In genomic region chr2:171347158-171347557, GRCh38 we compare ENCODE assay signal across 8 cellular contexts.
DNase-seq lines count a peak whose midpoint lies in the region; ATAC-seq, FAIRE-seq and TF ChIP-seq lines count a peak whose summit lies in the region.

No MANE protein-coding gene starts in this region.

- no peaks in the 10 kb centered on the region for H4K20me1 ChIP-seq in SK-N-SH (ENCODE audit: insufficient read depth)
- no peaks in the 10 kb centered on the region; the same call in 1 of the 2 replicates for H4K20me1 ChIP-seq in HepG2 (ENCODE audit: insufficient read depth, low read length)

- no peak for TF ChIP-seq RAD21 in SK-N-SH (IDR thresholded peaks at IDR 0.05; ENCODE audit: low read length)
- no peak for TF ChIP-seq RAD21 in HepG2 (CRISPR knock-in tag; IDR thresholded peaks at IDR 0.05)

- H3F3A ChIP-seq in SK-N-SH (replicated peaks; ENCODE audit: insufficient read depth): peaks cover 16% of the 10 kb centered on the region

- intact Hi-C loops in HepG2 (cut with micrococcal nuclease; ENCODE audit: unreplicated experiment): no loop called here

- no peak for FAIRE-seq in HepG2 (lab: Jason Lieb, UNC)

- DNase-seq in ELR (ENCODE audit: low read depth): peak; percentile 4
- no peak for DNase-seq in SK-N-SH
- DNase-seq in HepG2 (ENCODE audit: low spot score): no peak
- no peak for DNase-seq in activated CD4-positive, alpha-beta T cell treated with anti-CD3 and anti-CD28 coated beads, Interleukin-2, amount 50 U/mL, for 1 hour
- DNase-seq in coronary artery (ENCODE audit: low spot score): no peak

- H3K27ac ChIP-seq in SK-N-SH (ENCODE audit: low read depth in 2 of 2, low read length in 1 of 2) (peak overlapping the region; percentile 39 to 73), mesodermal cell (ENCODE audit: low read depth, low read length, severe bottlenecking) (peak overlapping the region; percentile 10), HepG2 (ENCODE audit: extremely low read length, insufficient read depth, low read length) (no peak overlapping the region), coronary artery (peak overlapping the region in 1 of 2 donors; percentile 2)

- H3K79me2 ChIP-seq in SK-N-SH (ENCODE audit: insufficient read depth) (no peaks in the 10 kb centered on the region), HepG2 (ENCODE audit: insufficient read depth, low read length) (no peaks in the 10 kb centered on the region)

- CTCF ChIA-PET in SK-N-SH (lab: Yijun Ruan, JAX) (interaction anchor here (0.8 to 1.2 kb wide), 2 partner anchors 19 to 69 kb away, joined by 3 to 4 read pairs; no protein-coding TSS in a partner anchor), HepG2 (lab: Yijun Ruan, JAX; ENCODE audit: low intra/inter-chr PET ratio, low total read pairs) (no interaction called here)

- ATAC-seq in GM21723 (IDR thresholded peaks at IDR 0.05; ENCODE audit: unreplicated experiment) (peak; percentile 72), HepG2 (no peak), GM18520 (IDR thresholded peaks at IDR 0.05; ENCODE audit: unreplicated experiment) (no peak)

- H3K4me2 ChIP-seq in SK-N-SH (peak overlapping the region; percentile 22), HepG2 (ENCODE audit: low read depth, low read length) (no peak overlapping the region)

- TF ChIP-seq EP300 in SK-N-SH (IDR thresholded peaks at IDR 0.05; ENCODE audit: borderline replicate concordance in 1 of 2, low read depth in 1 of 2, low read length in 1 of 2) (no peak), HepG2 (IDR thresholded peaks at IDR 0.05; ENCODE audit: low read depth in 2 of 2, low read length in 2 of 2) (no peak), HepG2 (CRISPR knock-in tag; IDR thresholded peaks at IDR 0.05; ENCODE audit: borderline replicate concordance) (no peak)

- POLR2A ChIA-PET in SK-N-SH (lab: Yijun Ruan, JAX): no interaction called here
- POLR2A ChIA-PET in HepG2 (lab: Yijun Ruan, JAX): no interaction called here

- no peak overlapping the region for H2AFZ ChIP-seq in SK-N-SH (ENCODE audit: low read depth)
- no peak overlapping the region for H2AFZ ChIP-seq in HepG2 (ENCODE audit: low read length)

- no peak overlapping the region for H3K9ac ChIP-seq in SK-N-SH
- H3K9ac ChIP-seq in HepG2 (ENCODE audit: insufficient read depth, low read depth, low read length): no peak overlapping the region

- TF ChIP-seq CTCF in SK-N-SH (IDR thresholded peaks at IDR 0.05): no peak
- TF ChIP-seq CTCF in HepG2 (CRISPR knock-in tag; IDR thresholded peaks at IDR 0.05): no peak
- no peak for TF ChIP-seq CTCF in coronary artery (IDR thresholded peaks at IDR 0.05)

- no peaks in the 10 kb centered on the region for H3K36me3 ChIP-seq in SK-N-SH (replicated peaks in 1 of 2; ENCODE audit: control insufficient read depth in 1 of 2, insufficient read depth in 2 of 2, low read length in 1 of 2)
- no peaks in the 10 kb centered on the region for H3K36me3 ChIP-seq in mesodermal cell (ENCODE audit: control insufficient read depth, insufficient read depth, low read length)
- H3K36me3 ChIP-seq in HepG2 (replicated peaks in 1 of 2; ENCODE audit: control insufficient read depth in 1 of 2, insufficient read depth in 2 of 2, low read length in 2 of 2): no peaks in the 10 kb centered on the region; a peak in 3 of 5 replicates

- H3K27me3 ChIP-seq in SK-N-SH (ENCODE audit: insufficient read depth) (no peaks in the 10 kb centered on the region), HepG2 (ENCODE audit: control insufficient read depth in 1 of 2, insufficient read depth in 2 of 2, low read length in 2 of 2) (no peaks in the 10 kb centered on the region)

- TF ChIP-seq POLR2A in HepG2 (IDR thresholded peaks at IDR 0.05; ENCODE audit: insufficient read depth in 1 of 2, low read depth in 2 of 2, low read length in 2 of 2): no peak

- no peaks in the 10 kb centered on the region for H3K9me3 ChIP-seq in SK-N-SH
- H3K9me3 ChIP-seq in mesodermal cell (ENCODE audit: control insufficient read depth, low read length): no peaks in the 10 kb centered on the region
- no peaks in the 10 kb centered on the region for H3K9me3 ChIP-seq in HepG2 (ENCODE audit: low read length)

- H3K9me2 ChIP-seq in SK-N-SH: no peaks in the 10 kb centered on the region

- no TSS peak for BruUV-seq in HepG2 (replicated peaks; lab: Mats Ljungman, UMichigan)

- H3K4me3 ChIP-seq in SK-N-SH (ENCODE audit: low read depth in 2 of 2, low read length in 1 of 2) (no peak overlapping the region), mesodermal cell (ENCODE audit: extremely low read depth, insufficient read depth, low read length, poor library complexity, severe bottlenecking) (no peak overlapping the region), HepG2 (replicated peaks in 1 of 3; ENCODE audit: insufficient read depth in 1 of 3, low read depth in 2 of 3, low read length in 3 of 3) (no peak overlapping the region), coronary artery (no peak overlapping the region)

- peaks cover 3 to 7% of the 10 kb centered on the region in 2 experiments; a peak in 3 of 4 replicates for H3K4me1 ChIP-seq in SK-N-SH (ENCODE audit: control insufficient read depth in 1 of 2, insufficient read depth in 2 of 2, low read depth in 1 of 2, low read length in 1 of 2)
- H3K4me1 ChIP-seq in mesodermal cell (ENCODE audit: control insufficient read depth, insufficient read depth, low read length, poor library complexity, severe bottlenecking): peaks cover 16% of the 10 kb centered on the region
- no peaks in the 10 kb centered on the region for H3K4me1 ChIP-seq in HepG2 (ENCODE audit: insufficient read depth, low read length)

- in situ Hi-C loops in HepG2 (cut with HindIII; ENCODE audit: extremely low pct_ligation_motif_present, low pct_unique_long_range_greater_than_20kb): no loop called here

- WGBS in SK-N-SH (ENCODE audit: low lambda C conversion rate): 62% methylated on average over 4 of the region's 4 CpGs
- WGBS in mesodermal cell (ENCODE audit: insufficient coverage in 2 of 2), 2 experiments: 81 to 91% methylated on average over 3 of the region's 4 CpGs
- WGBS in HepG2 (ENCODE audit: low lambda C conversion rate): 84% methylated on average over 4 of the region's 4 CpGs

TF ChIP-seq in SK-N-SH, 30 proteins besides CTCF, POLR2A, EP300 and RAD21:
- TF ChIP-seq IRF3 (IDR thresholded peaks at IDR 0.05; ENCODE audit: low read depth, low read length) (no peak), MEF2A (IDR thresholded peaks at IDR 0.05; ENCODE audit: borderline replicate concordance, low read depth) (no peak), GABPA (IDR thresholded peaks at IDR 0.05; ENCODE audit: low read depth) (no peak), PBX3 (IDR thresholded peaks at IDR 0.05) (no peak)

TF ChIP-seq in HepG2, 621 proteins besides CTCF, POLR2A, EP300 and RAD21:
- no peak for TF ChIP-seq ZNF430 (CRISPR knock-in tag; IDR thresholded peaks at IDR 0.05)
- TF ChIP-seq ZNF780A (CRISPR knock-in tag; IDR thresholded peaks at IDR 0.05): no peak
- no peak for TF ChIP-seq TEAD2 (CRISPR knock-in tag; IDR thresholded peaks at IDR 0.05)
- TF ChIP-seq ZFP36 (IDR thresholded peaks at IDR 0.05; ENCODE audit: borderline replicate concordance, low read depth, low read length, partially characterized antibody): no peak
- no peak for TF ChIP-seq MIXL1 (CRISPR knock-in tag; IDR thresholded peaks at IDR 0.05)
- no peak for TF ChIP-seq ZNF101 (CRISPR knock-in tag; IDR thresholded peaks at IDR 0.05; ENCODE audit: borderline replicate concordance, low read depth)
